Comparison of ENCODE assay signal across 17 cellular contexts in genomic region chr3:194802125-194802433, GRCh38.
DNase-seq lines count a peak whose midpoint lies in the region; ATAC-seq and TF ChIP-seq lines count a peak whose summit lies in the region.
"Had no signal": no experiment of that assay in that cellular context is flagged by ENCODE, and none has a peak within 500 bp of the region (broad histone marks: within the 10 kb centered on the region; RNA-seq: fewer than 3 reads in every experiment).

No MANE protein-coding gene starts in this region.

- H3K9me3 ChIP-seq in IMR-90 (ENCODE audit: control insufficient read depth, insufficient read depth, low read length): no peaks in the 10 kb centered on the region
- H3K9me3 ChIP-seq in endodermal cell (ENCODE audit: control insufficient read depth, low read length): no peaks in the 10 kb centered on the region
- no peaks in the 10 kb centered on the region for H3K9me3 ChIP-seq in neural progenitor cell (ENCODE audit: low read depth)
- no peaks in the 10 kb centered on the region for H3K9me3 ChIP-seq in vagina
- H3K9me3 ChIP-seq in transverse colon: no peaks in the 10 kb centered on the region
- H3K9me3 ChIP-seq: A549, Caco-2, HAP-1 had no signal

- H3K27me3 ChIP-seq in IMR-90 (ENCODE audit: control insufficient read depth, insufficient read depth, low read length) (peaks cover 76% of the 10 kb centered on the region), endodermal cell (ENCODE audit: control insufficient read depth, insufficient read depth, low read length, poor library complexity, severe bottlenecking) (peaks cover 7% of the 10 kb centered on the region), neural progenitor cell (no peaks in the 10 kb centered on the region), vagina (peaks cover 4% of the 10 kb centered on the region), transverse colon (peaks cover 4% of the 10 kb centered on the region)

- H3K4me1 ChIP-seq in IMR-90 (ENCODE audit: control insufficient read depth, insufficient read depth, low read length) (no peaks in the 10 kb centered on the region), endodermal cell (ENCODE audit: control insufficient read depth, insufficient read depth, low read length) (peaks cover 3% of the 10 kb centered on the region), neural progenitor cell (peaks cover 39% of the 10 kb centered on the region), vagina (peaks cover 13% of the 10 kb centered on the region), transverse colon (no peaks in the 10 kb centered on the region)
- H3K4me1 ChIP-seq: Caco-2, HAP-1 had no signal

- no peak overlapping the region for H4K5ac ChIP-seq in IMR-90 (ENCODE audit: low read depth, low read length)

- H3K9ac ChIP-seq in IMR-90 (ENCODE audit: low read depth, low read length) (no peak overlapping the region), endodermal cell (ENCODE audit: extremely low read depth, low read length, poor library complexity, severe bottlenecking) (no peak overlapping the region), neural progenitor cell (no peak overlapping the region)

- H3K9me1 ChIP-seq in IMR-90 (ENCODE audit: insufficient read depth, low read length): no peaks in the 10 kb centered on the region; the same call in 1 of the 2 replicates

- TF ChIP-seq EP300 in transverse colon (IDR thresholded peaks at IDR 0.05; ENCODE audit: low read depth): no peak

- H3K36me3 Mint-ChIP-seq in endodermal cell (ENCODE audit: low read depth): no peaks in the 10 kb centered on the region
- H3K36me3 Mint-ChIP-seq in neural progenitor cell: no peaks in the 10 kb centered on the region
- H3K36me3 Mint-ChIP-seq in stimulated activated effector memory CD8-positive, alpha-beta T cell treated with anti-CD3 and anti-CD28 coated beads, Interleukin-12 subunit alpha, Interleukin-12 subunit beta, amount 100 ng/mL, for 72 hours: no peaks in the 10 kb centered on the region
- H3K36me3 Mint-ChIP-seq: CD14-positive monocyte; CD8-positive, alpha-beta T cell had no signal

- H2BK20ac ChIP-seq in IMR-90 (ENCODE audit: low read depth, low read length): no peak overlapping the region

- no CpG with 5 or more reads among the region's 6 CpGs for WGBS in IMR-90 (ENCODE audit: extremely low coverage in 2 of 2, insufficient read length in 1 of 2), 2 experiments
- 83 to 84% methylated on average over 2 to 6 of the region's 6 CpGs for WGBS in endodermal cell (ENCODE audit: insufficient coverage in 1 of 2, insufficient read length in 1 of 2), 2 experiments
- 89% methylated on average over 6 of the region's 6 CpGs; no CpG with 5 or more reads in 1 of the 2 donors for WGBS in transverse colon (ENCODE audit: low coverage in 1 of 2), 2 donors

- no peak overlapping the region for H4K8ac ChIP-seq in IMR-90 (ENCODE audit: low read depth in 2 of 2, low read length in 2 of 2)

- intact Hi-C loops in IMR-90 (cut with micrococcal nuclease) (loop anchor here (5.0 kb wide), 1 partner anchor 95 kb away; no protein-coding TSS in a partner anchor), vagina (cut with DNase I) (no loop called here), transverse colon (cut with DNase I; ENCODE audit: low total_unique reads) (no loop called here)

- no peak overlapping the region for H3K4me3 ChIP-seq in IMR-90 (ENCODE audit: insufficient read depth, low read depth, low read length)
- no peak overlapping the region for H3K4me3 ChIP-seq in endodermal cell (ENCODE audit: low read length)
- H3K4me3 ChIP-seq in neural progenitor cell: no peak overlapping the region
- H3K4me3 ChIP-seq in vagina: no peak overlapping the region
- no peak overlapping the region for H3K4me3 ChIP-seq in transverse colon
- H3K4me3 ChIP-seq: A549, HAP-1 had no signal

- POLR2A ChIA-PET in IMR-90 (lab: Charles Lee; ENCODE audit: unreplicated experiment): no interaction called here

- TF ChIP-seq CTCF in IMR-90 (conservative IDR thresholded peaks at IDR 0.05; ENCODE audit: low read depth, low read length) (no peak), endodermal cell (conservative IDR thresholded peaks at IDR 0.05) (no peak), neural progenitor cell (IDR thresholded peaks at IDR 0.05) (no peak), vagina (IDR thresholded peaks at IDR 0.05) (no peak), transverse colon (IDR thresholded peaks at IDR 0.05) (no peak)

- H2AFZ ChIP-seq in IMR-90 (replicated peaks; ENCODE audit: low read length, poor library complexity) (peak overlapping the region; percentile 5), neural progenitor cell (replicated peaks) (peak overlapping the region; percentile 75)

- no peak overlapping the region for H3K56ac ChIP-seq in IMR-90 (ENCODE audit: extremely low read depth, insufficient read depth, low read length)

- BruUV-seq in IMR-90 (replicated peaks; lab: Mats Ljungman, UMichigan): no TSS peak

- no peak overlapping the region for H3K4me2 ChIP-seq in IMR-90 (ENCODE audit: low read depth, low read length)
- peak overlapping the region; percentile 61 for H3K4me2 ChIP-seq in neural progenitor cell
- H3K4me2 ChIP-seq: A549 had no signal

- H2BK5ac ChIP-seq in IMR-90 (ENCODE audit: low read depth, low read length, poor library complexity, severe bottlenecking): no peak overlapping the region

- dilution Hi-C loops in IMR-90 (cut with HindIII; ENCODE audit: low sequenced_read_pairs, unreplicated experiment): no loop called here

- H2BK120ac ChIP-seq in IMR-90 (ENCODE audit: low read depth, low read length): no peak overlapping the region

- no peak overlapping the region for H4K91ac ChIP-seq in IMR-90 (ENCODE audit: insufficient read depth, low read depth, low read length)

- H3K14ac ChIP-seq in IMR-90 (replicated peaks; ENCODE audit: low read depth, low read length): no peak overlapping the region

- H3K4me1 Mint-ChIP-seq in endodermal cell: peaks cover 10% of the 10 kb centered on the region
- H3K4me1 Mint-ChIP-seq in neural progenitor cell: peaks cover 48% of the 10 kb centered on the region
- H3K4me1 Mint-ChIP-seq in stimulated activated effector memory CD8-positive, alpha-beta T cell treated with anti-CD3 and anti-CD28 coated beads, Interleukin-12 subunit alpha, Interleukin-12 subunit beta, amount 100 ng/mL, for 72 hours: no peaks in the 10 kb centered on the region

- no peak for TF ChIP-seq POLR2A in IMR-90 (IDR thresholded peaks at IDR 0.05; ENCODE audit: low read depth, low read length)
- no peak for TF ChIP-seq POLR2A in vagina (IDR thresholded peaks at IDR 0.05)
- TF ChIP-seq POLR2A in transverse colon (IDR thresholded peaks at IDR 0.05): no peak

- H3K27ac Mint-ChIP-seq in endodermal cell (no peak overlapping the region), neural progenitor cell (no peak overlapping the region)
- no peak overlapping the region for H3K27ac Mint-ChIP-seq in stimulated activated effector memory CD8-positive, alpha-beta T cell treated with anti-CD3 and anti-CD28 coated beads, Interleukin-12 subunit alpha, Interleukin-12 subunit beta, amount 100 ng/mL, for 72 hours
- H3K27ac Mint-ChIP-seq: CD8-positive, alpha-beta T cell had no signal

- H3K36me3 ChIP-seq in IMR-90 (ENCODE audit: control insufficient read depth, insufficient read depth, low read length) (no peaks in the 10 kb centered on the region), endodermal cell (ENCODE audit: control insufficient read depth, insufficient read depth, low read length) (no peaks in the 10 kb centered on the region), neural progenitor cell (no peaks in the 10 kb centered on the region), vagina (no peaks in the 10 kb centered on the region), transverse colon (no peaks in the 10 kb centered on the region)
- H3K36me3 ChIP-seq: HAP-1 had no signal

- H2AK5ac ChIP-seq in IMR-90 (ENCODE audit: low read depth, low read length): no peak overlapping the region

- H3K27ac ChIP-seq in IMR-90 (ENCODE audit: insufficient read depth, low read length) (no peak overlapping the region), endodermal cell (ENCODE audit: low read depth, low read length) (peak overlapping the region; percentile 82), neural progenitor cell (peak overlapping the region; percentile 7), vagina (peak overlapping the region; percentile 22), transverse colon (no peak overlapping the region)
- H3K27ac ChIP-seq: A549, HL-60 had no signal

- H3K23ac ChIP-seq in IMR-90 (ENCODE audit: low read depth, low read length): no peak overlapping the region

- H2AK9ac ChIP-seq in IMR-90 (replicated peaks; ENCODE audit: low read depth, low read length, poor library complexity): no peak overlapping the region

- TF ChIP-seq RAD21 in IMR-90 (IDR thresholded peaks at IDR 0.05; ENCODE audit: low read length): no peak

- H3K4me3 Mint-ChIP-seq in endodermal cell (no peak overlapping the region), neural progenitor cell (peak overlapping the region; percentile 15)
- H3K4me3 Mint-ChIP-seq in stimulated activated effector memory CD8-positive, alpha-beta T cell treated with anti-CD3 and anti-CD28 coated beads, Interleukin-12 subunit alpha, Interleukin-12 subunit beta, amount 100 ng/mL, for 72 hours: no peak overlapping the region
- H3K4me3 Mint-ChIP-seq: CD14-positive monocyte; CD8-positive, alpha-beta T cell had no signal

- H2BK15ac ChIP-seq in IMR-90 (ENCODE audit: low read depth, low read length): no peak overlapping the region

- H3K27me3 Mint-ChIP-seq in endodermal cell (ENCODE audit: insufficient read depth) (peaks cover 6% of the 10 kb centered on the region), neural progenitor cell (ENCODE audit: insufficient read depth, low read depth) (peaks cover 30% of the 10 kb centered on the region)

- CTCF ChIA-PET in IMR-90 (lab: Yijun Ruan, JAX): no interaction called here

- ATAC-seq in IMR-90 (ENCODE audit: low read depth): no peak
- no peak for ATAC-seq in stimulated activated effector memory CD8-positive, alpha-beta T cell treated with anti-CD3 and anti-CD28 coated beads, Interleukin-12 subunit alpha, Interleukin-12 subunit beta, amount 100 ng/mL, for 72 hours
- ATAC-seq: A549; CD8-positive, alpha-beta T cell had no signal

- peaks cover 28% of the 10 kb centered on the region for H3F3A ChIP-seq in neural progenitor cell (ENCODE audit: low read depth)

- H4K20me1 ChIP-seq in IMR-90 (ENCODE audit: insufficient read depth, low read length) (no peaks in the 10 kb centered on the region), neural progenitor cell (ENCODE audit: low read depth) (no peaks in the 10 kb centered on the region)

- DNase-seq in IMR-90 (no peak), endodermal cell (peak; percentile 32), neural progenitor cell (ENCODE audit: low spot score) (no peak), vagina (ENCODE audit: extremely low spot score in 2 of 2) (no peak), NCI-H1105 treated with DMSO at 0.1 percent for 48 hours (lab: John Stamatoyannopoulos, UW) (no peak), transverse colon (no peak), OCI-M2 (lab: John Stamatoyannopoulos, UW; ENCODE audit: unreplicated experiment) (no peak)
- DNase-seq in stimulated activated effector memory CD8-positive, alpha-beta T cell treated with anti-CD3 and anti-CD28 coated beads, Interleukin-12 subunit alpha, Interleukin-12 subunit beta, amount 100 ng/mL, for 72 hours (ENCODE audit: low spot score in 2 of 2): no peak
- DNase-seq: Caco-2; CD8-positive, alpha-beta T cell; DND-41; GF-D8; KBM-7 had no signal

- H3K79me2 ChIP-seq in neural progenitor cell (ENCODE audit: low read depth): no peaks in the 10 kb centered on the region

- no peak overlapping the region for H3K4ac ChIP-seq in IMR-90 (ENCODE audit: low read depth, low read length)

- in situ Hi-C loops in IMR-90 (cut with MboI; ENCODE audit: low sequenced_read_pairs) (no loop called here), transverse colon (cut with MboI; ENCODE audit: low pct_ligation_motif_present in 1 of 4, low pct_unique_long_range_greater_than_20kb in 1 of 4, low sequenced_read_pairs in 3 of 4) (no loop called here)

- H3K9me3 Mint-ChIP-seq in endodermal cell (no peaks in the 10 kb centered on the region), neural progenitor cell (peaks cover 3% of the 10 kb centered on the region)
- no peaks in the 10 kb centered on the region for H3K9me3 Mint-ChIP-seq in stimulated activated effector memory CD8-positive, alpha-beta T cell treated with anti-CD3 and anti-CD28 coated beads, Interleukin-12 subunit alpha, Interleukin-12 subunit beta, amount 100 ng/mL, for 72 hours
- H3K9me3 Mint-ChIP-seq: CD8-positive, alpha-beta T cell had no signal

- H3K18ac ChIP-seq in IMR-90 (ENCODE audit: low read depth, low read length): no peak overlapping the region

- H3K79me1 ChIP-seq in IMR-90 (ENCODE audit: low read depth in 1 of 2, low read length in 2 of 2): no peaks in the 10 kb centered on the region

Comparison
In these comparisons a context has a peak if more than half of its experiments do, and no peak if none do; other contexts are left out.
1. H3K27ac ChIP-seq: peak in endodermal cell (single experiment), neural progenitor cell (single experiment) and vagina (single experiment); none in IMR-90 (single experiment) and transverse colon (0 of 4).